Comparison of ENCODE assay signal across 1 cellular context in genomic region chr2:220931491-220931890, GRCh38.
TF ChIP-seq lines count a peak whose summit lies in the region.

No MANE protein-coding gene starts in this region.

TF ChIP-seq in IMR-90, 13 proteins besides CTCF, POLR2A, EP300 and RAD21 (continued from another document):
- TF ChIP-seq RCOR1 (IDR thresholded peaks at IDR 0.05; ENCODE audit: insufficient replicate concordance, low read length): no peak
- no peak for TF ChIP-seq CHD1 (IDR thresholded peaks at IDR 0.05; ENCODE audit: low read depth, low read length)
- no peak for TF ChIP-seq SMC3 (IDR thresholded peaks at IDR 0.05; ENCODE audit: low read depth, low read length)
- TF ChIP-seq MAFK (IDR thresholded peaks at IDR 0.05; ENCODE audit: low read depth, low read length): no peak
- no peak for TF ChIP-seq MAZ (IDR thresholded peaks at IDR 0.05; ENCODE audit: borderline replicate concordance, low read depth, low read length)
- TF ChIP-seq RFX5 (IDR thresholded peaks at IDR 0.05; ENCODE audit: low read depth, low read length): no peak
- no peak for TF ChIP-seq BHLHE40 (IDR thresholded peaks at IDR 0.05; ENCODE audit: low read depth, low read length)
- no peak for TF ChIP-seq NFE2L2 (IDR thresholded peaks at IDR 0.05; ENCODE audit: low read depth, low read length)
TF ChIP-seq in IMR-90: peak in this region for 0.
